ENCODE assay signal across 11 cellular contexts in the genomic region with DNA sequence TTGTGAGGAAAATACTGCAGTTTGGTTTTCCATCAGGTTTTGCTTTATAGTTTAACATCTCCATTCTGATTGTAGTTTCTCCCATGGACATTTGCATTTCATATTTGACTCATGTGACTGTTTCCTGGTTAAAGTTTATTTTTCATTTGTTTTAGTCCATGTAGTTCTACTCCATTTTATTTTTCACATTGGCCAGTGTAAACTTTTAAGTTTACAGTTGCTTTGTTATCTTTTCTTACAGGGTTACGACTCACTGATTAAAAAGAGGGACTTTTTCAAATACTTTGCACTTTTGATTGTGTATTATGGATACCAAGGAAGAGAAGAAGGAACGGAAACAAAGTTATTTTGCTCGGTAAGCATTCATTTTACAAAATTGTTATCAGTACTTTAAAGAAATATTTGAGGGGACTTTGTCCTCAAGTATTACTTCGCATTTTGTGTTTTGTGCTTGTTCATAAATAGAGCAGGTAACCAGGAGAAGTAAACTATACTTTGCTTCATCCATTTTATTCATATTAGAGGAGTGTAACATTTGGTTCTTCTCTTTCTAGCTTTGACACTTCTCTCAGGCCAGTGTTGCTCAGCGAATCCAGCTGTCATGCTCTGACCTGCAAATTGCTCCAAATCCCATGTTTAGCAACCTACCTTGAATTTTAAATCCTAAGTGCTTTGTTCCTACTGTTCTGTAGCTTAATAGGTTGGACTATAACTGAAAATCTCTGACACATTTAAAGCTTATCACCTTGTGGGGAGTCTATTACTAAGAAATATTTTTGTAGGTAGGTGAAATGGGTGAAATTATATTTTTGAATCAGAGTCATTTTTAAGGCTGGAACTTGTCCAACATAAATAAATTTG. TPM values are rescaled to one million over a fixed set of nuclear protein-coding genes. Genes with fewer than 3 reads are reported as not detected.
DNase-seq lines count a peak whose midpoint lies in the region; ATAC-seq and TF ChIP-seq lines count a peak whose summit lies in the region.
"Had no signal": no experiment of that assay in that cellular context is flagged by ENCODE, and none has a peak within 500 bp of the region (broad histone marks: within the 10 kb centered on the region; RNA-seq: fewer than 3 reads in every experiment).

No MANE protein-coding gene starts in this region.

- no peaks in the 10 kb centered on the region for H4K20me1 ChIP-seq in Karpas-422 (ENCODE audit: insufficient read depth, low read depth, low read length)

- H3K27ac ChIP-seq in CD4-positive, alpha-beta memory T cell (ENCODE audit: low read depth, low read length): no peak overlapping the region
- peak overlapping the region; percentile 78 for H3K27ac ChIP-seq in Karpas-422 (ENCODE audit: low read length)
- peak overlapping the region in 46 of 59 donors; percentile 0 to 84 (median 46) for H3K27ac ChIP-seq in dorsolateral prefrontal cortex

- peak overlapping the region; percentile 16 for H3K9ac ChIP-seq in Karpas-422 (ENCODE audit: low read length)

- H3K9me2 ChIP-seq in Karpas-422 (replicated peaks; ENCODE audit: insufficient read depth, low read length): no peaks in the 10 kb centered on the region

- H3K4me3 Mint-ChIP-seq in CD4-positive, alpha-beta memory T cell: peak overlapping the region in 4 of 8 donors; percentile 13 to 47 (median 38)
- H3K4me3 Mint-ChIP-seq in neural crest cell: no peak overlapping the region

- intact Hi-C loops in CD4-positive, alpha-beta memory T cell (cut with micrococcal nuclease): no loop called here
- intact Hi-C loops in dorsolateral prefrontal cortex (cut with DNase I): no loop called here

- TF ChIP-seq CTCF in dorsolateral prefrontal cortex (IDR thresholded peaks at IDR 0.05 in 54 of 56, conservative IDR thresholded peaks at IDR 0.05 in 2 of 56; ENCODE audit: low read depth in 1 of 56, partially characterized antibody in 56 of 56) (no peak), neural crest cell (conservative IDR thresholded peaks at IDR 0.05) (no peak)

- no peak overlapping the region for H2AFZ ChIP-seq in Karpas-422 (ENCODE audit: low read length)

- H3K27me3 ChIP-seq in CD4-positive, alpha-beta memory T cell (ENCODE audit: insufficient read depth, low read length): no peaks in the 10 kb centered on the region
- no peaks in the 10 kb centered on the region for H3K27me3 ChIP-seq in Karpas-422 (ENCODE audit: low read length)
- H3K27me3 ChIP-seq in dorsolateral prefrontal cortex: no peaks in the 10 kb centered on the region

- no peak for ATAC-seq in GM21526 (IDR thresholded peaks at IDR 0.05; ENCODE audit: low FRiP score, unreplicated experiment)
- ATAC-seq: naive thymus-derived CD8-positive, alpha-beta T cell had no signal

- peaks cover 57 to 81% (median 66%) of the 10 kb centered on the region in 4 donors for H3K4me1 Mint-ChIP-seq in CD4-positive, alpha-beta memory T cell
- H3K4me1 Mint-ChIP-seq in neural crest cell: peaks cover 8% of the 10 kb centered on the region

- POLR2A ChIA-PET in CD4-positive, alpha-beta memory T cell (lab: Charles Lee; ENCODE audit: partially characterized antibody): interaction anchor here (2.8 kb wide), 1 partner anchor 25 kb away, joined by 14 read pairs; a partner anchor contains a TSS

- DNase-seq in CD4-positive, alpha-beta memory T cell: no peak
- DNase-seq in Karpas-422 (no peak), dorsolateral prefrontal cortex (no peak), neural crest cell (ENCODE audit: low read depth, low spot score) (no peak), NCI-H128 (lab: John Stamatoyannopoulos, UW; ENCODE audit: unreplicated experiment) (no peak), cerebellar nuclear complex (lab: John Stamatoyannopoulos, UW) (no peak)
- no peak for DNase-seq in effector CD8-positive, alpha-beta T cell (lab: John Stamatoyannopoulos, UW)
- DNase-seq: Calu3; naive thymus-derived CD8-positive, alpha-beta T cell; NCI-H1694 treated with DMSO at 0.1 percent for 48 hours had no signal

- CTCF ChIA-PET in CD4-positive, alpha-beta memory T cell (lab: Charles Lee; ENCODE audit: partially characterized antibody): interaction anchor here (1.0 to 1.3 kb wide), 2 partner anchors 21 to 141 kb away, joined by 3 read pairs; a partner anchor contains a TSS

- H3K36me3 Mint-ChIP-seq in CD4-positive, alpha-beta memory T cell: peaks cover 36 to 44% of the 10 kb centered on the region in 2 donors
- no peaks in the 10 kb centered on the region for H3K36me3 Mint-ChIP-seq in neural crest cell (ENCODE audit: low read depth)

- peaks cover 96% of the 10 kb centered on the region for H3K79me2 ChIP-seq in Karpas-422 (ENCODE audit: low read length)

- H3K36me3 ChIP-seq in CD4-positive, alpha-beta memory T cell (ENCODE audit: insufficient read depth, low read length): peaks cover 12% of the 10 kb centered on the region
- H3K36me3 ChIP-seq in Karpas-422 (ENCODE audit: insufficient read depth, low read length): peaks cover 23% of the 10 kb centered on the region

- H3K4me1 ChIP-seq in CD4-positive, alpha-beta memory T cell (ENCODE audit: insufficient read depth, low read length): peaks cover 57% of the 10 kb centered on the region
- H3K4me1 ChIP-seq in Karpas-422 (ENCODE audit: low read length): peaks cover 81% of the 10 kb centered on the region

- H3K27me3 Mint-ChIP-seq in CD4-positive, alpha-beta memory T cell: no peaks in the 10 kb centered on the region
- no peaks in the 10 kb centered on the region for H3K27me3 Mint-ChIP-seq in neural crest cell (ENCODE audit: low read depth)
- H3K27me3 Mint-ChIP-seq: naive thymus-derived CD8-positive, alpha-beta T cell had no signal

- peak overlapping the region in 5 of 7 donors; percentile 14 to 73 (median 37) for H3K27ac Mint-ChIP-seq in CD4-positive, alpha-beta memory T cell
- peak overlapping the region; percentile 40 for H3K27ac Mint-ChIP-seq in neural crest cell (ENCODE audit: unreplicated experiment)

- peak overlapping the region; percentile 66 for H3K4me2 ChIP-seq in Karpas-422 (ENCODE audit: low read depth, low read length, poor library complexity, severe bottlenecking)

- no peaks in the 10 kb centered on the region for H3K9me3 Mint-ChIP-seq in CD4-positive, alpha-beta memory T cell
- H3K9me3 Mint-ChIP-seq in neural crest cell: no peaks in the 10 kb centered on the region
- H3K9me3 Mint-ChIP-seq: naive thymus-derived CD8-positive, alpha-beta T cell had no signal

- H3K4me3 ChIP-seq in CD4-positive, alpha-beta memory T cell (ENCODE audit: low read length in 2 of 2): no peak overlapping the region
- peak overlapping the region; percentile 21 for H3K4me3 ChIP-seq in Karpas-422 (ENCODE audit: low read length)
- H3K4me3 ChIP-seq in dorsolateral prefrontal cortex: peak overlapping the region in 12 of 59 donors; percentile 2 to 31 (median 10)

- no peaks in the 10 kb centered on the region for H3K9me3 ChIP-seq in CD4-positive, alpha-beta memory T cell (ENCODE audit: control insufficient read depth in 1 of 2, low read length in 2 of 2)
- H3K9me3 ChIP-seq in Karpas-422 (ENCODE audit: low read length): no peaks in the 10 kb centered on the region

RNA-seq across cellular contexts. Expression of a gene that starts 24.5 kb away (rescaled TPM):
- 10 to 100 TPM; 73.6 to 75.1 TPM for total RNA-seq in CD4-positive, alpha-beta memory T cell
- polyA plus RNA-seq in CD4-positive, alpha-beta memory T cell: 10 to 100 TPM; 16.9 to 53.5 TPM
- 28.6 and 34.2 TPM in 2 replicates for total RNA-seq in Karpas-422 (2014; rRNA removed; shearing (Covaris generic); ENCODE audit: low replicate concordance)
- total RNA-seq in dorsolateral prefrontal cortex: 100 to 1,000 TPM in 118 of 120 experiments, 10 to 100 TPM in 2; 63.5 to 252 (median 193) TPM
- total RNA-seq in neural crest cell: 11.0 and 11.2 TPM in 2 replicates
